Comparison of ENCODE assay signal across 36 cellular contexts in the genomic region with DNA sequence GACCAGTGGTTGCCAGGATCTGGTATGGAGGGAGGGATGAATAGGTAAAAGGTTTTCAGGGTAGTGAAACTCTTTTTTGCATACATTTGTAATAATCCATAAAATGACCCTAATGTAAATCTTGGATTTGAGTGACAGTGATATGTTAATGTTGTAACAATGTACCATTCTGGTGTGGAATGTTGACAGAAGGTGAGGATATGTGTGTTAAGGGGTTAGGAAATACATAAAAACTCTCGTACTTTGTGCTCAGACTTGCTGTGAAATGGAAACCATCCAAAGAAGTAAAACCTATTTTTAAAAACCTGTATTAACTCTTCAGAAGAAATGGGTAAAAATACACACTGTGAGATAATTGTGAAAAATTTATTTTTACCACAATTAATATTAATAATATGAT.
DNase-seq lines count a peak whose midpoint lies in the region; ATAC-seq, FAIRE-seq and TF ChIP-seq lines count a peak whose summit lies in the region.
"Had no signal": no experiment of that assay in that cellular context is flagged by ENCODE, and none has a peak within 500 bp of the region (broad histone marks: within the 10 kb centered on the region; RNA-seq: fewer than 3 reads in every experiment).

No MANE protein-coding gene starts in this region.

- DNase-seq in right lobe of liver (no peak), HepG2 (ENCODE audit: low spot score) (no peak), D721Med (ENCODE audit: insufficient read length, low spot score) (no peak), left lobe of liver (ENCODE audit: low spot score) (no peak), natural killer cell (no peak), DMS 273 (lab: John Stamatoyannopoulos, UW; ENCODE audit: unreplicated experiment) (no peak)
- DNase-seq: 8988T; ACHN; AML-193; BE2C; C1 segment of cervical spinal cord; Caco-2; Calu3; CD4-positive, alpha-beta memory T cell; CD4-positive, alpha-beta T cell; CD4-positive, CD25-positive, alpha-beta regulatory T cell; CD8-positive, alpha-beta memory T cell; CD8-positive, alpha-beta T cell; COR-L47; DMS 273 treated with DMSO at 0.1 percent for 48 hours; DMS153; DMS53; DMS79; DMS79 treated with DMSO at 0.1 percent for 48 hours; DND-41; EL had no signal

- no peaks in the 10 kb centered on the region for H4K20me1 ChIP-seq in HepG2 (ENCODE audit: insufficient read depth, low read length)
- H4K20me1 ChIP-seq: BLaER1; BLaER1 treated with 17β-estradiol and CSF1 and Interleukin-3, amounts not matched to agents 10 nM and 100 nM had no signal

- CTCF ChIA-PET in HepG2 (lab: Yijun Ruan, JAX; ENCODE audit: low intra/inter-chr PET ratio, low total read pairs): no interaction called here

- TF ChIP-seq POLR2A in right lobe of liver (IDR thresholded peaks at IDR 0.05) (no peak), HepG2 (IDR thresholded peaks at IDR 0.05; ENCODE audit: insufficient read depth in 1 of 2, low read depth in 2 of 2, low read length in 2 of 2) (no peak)

- H3K36me3 Mint-ChIP-seq in natural killer cell: no peaks in the 10 kb centered on the region
- H3K36me3 Mint-ChIP-seq: CD14-positive monocyte; CD4-positive, alpha-beta memory T cell; CD4-positive, CD25-positive, alpha-beta regulatory T cell; CD8-positive, alpha-beta memory T cell; CD8-positive, alpha-beta T cell had no signal

- no peaks in the 10 kb centered on the region for H3K4me1 Mint-ChIP-seq in natural killer cell
- H3K4me1 Mint-ChIP-seq: B cell; CD14-positive monocyte; CD4-positive, alpha-beta memory T cell; CD4-positive, CD25-positive, alpha-beta regulatory T cell; CD8-positive, alpha-beta memory T cell had no signal

- no peak overlapping the region for H3K4me2 ChIP-seq in HepG2 (ENCODE audit: low read depth, low read length)
- H3K4me2 ChIP-seq: A549; BLaER1; BLaER1 treated with 17β-estradiol and CSF1 and Interleukin-3, amounts not matched to agents 10 nM and 100 nM had no signal

- no peaks in the 10 kb centered on the region for H3K27me3 Mint-ChIP-seq in natural killer cell (ENCODE audit: low read depth in 2 of 2)
- H3K27me3 Mint-ChIP-seq: B cell; CD4-positive, alpha-beta memory T cell; CD4-positive, alpha-beta T cell; CD4-positive, CD25-positive, alpha-beta regulatory T cell; CD8-positive, alpha-beta memory T cell had no signal

- TF ChIP-seq RAD21 in HepG2 (CRISPR knock-in tag; IDR thresholded peaks at IDR 0.05): no peak

- no peak overlapping the region for H3K27ac ChIP-seq in right lobe of liver
- no peak overlapping the region for H3K27ac ChIP-seq in HepG2 (ENCODE audit: extremely low read length, insufficient read depth, low read length)
- H3K27ac ChIP-seq: 22Rv1; A549; BLaER1; BLaER1 treated with 17β-estradiol and CSF1 and Interleukin-3, amounts not matched to agents 10 nM and 100 nM; C4-2B had no signal

- H3K4me1 ChIP-seq in right lobe of liver: no peaks in the 10 kb centered on the region
- no peaks in the 10 kb centered on the region for H3K4me1 ChIP-seq in HepG2 (ENCODE audit: insufficient read depth, low read length)
- H3K4me1 ChIP-seq: A549; BE2C; BLaER1; BLaER1 treated with 17β-estradiol and CSF1 and Interleukin-3, amounts not matched to agents 10 nM and 100 nM; Caco-2 had no signal

- H3K4me3 ChIP-seq in right lobe of liver: no peak overlapping the region
- H3K4me3 ChIP-seq in HepG2 (replicated peaks in 1 of 3; ENCODE audit: insufficient read depth in 1 of 3, low read depth in 2 of 3, low read length in 3 of 3): no peak overlapping the region
- H3K4me3 ChIP-seq: A549; BLaER1; BLaER1 treated with 17β-estradiol and CSF1 and Interleukin-3, amounts not matched to agents 10 nM and 100 nM had no signal

- no peak overlapping the region for H3K27ac Mint-ChIP-seq in natural killer cell
- H3K27ac Mint-ChIP-seq: B cell; CD14-positive monocyte; CD4-positive, alpha-beta memory T cell; CD4-positive, alpha-beta T cell; CD4-positive, CD25-positive, alpha-beta regulatory T cell; CD8-positive, alpha-beta memory T cell; CD8-positive, alpha-beta T cell had no signal

- BruUV-seq in HepG2 (replicated peaks; lab: Mats Ljungman, UMichigan): no TSS peak

- ATAC-seq in right lobe of liver (peak in 3 of 4 donors; percentile 28 to 46 (median 37)), HepG2 (no peak), left lobe of liver (peak; percentile 62), natural killer cell (no peak), GM18511 (IDR thresholded peaks at IDR 0.05; ENCODE audit: unreplicated experiment) (no peak)
- ATAC-seq: A549; CD8-positive, alpha-beta T cell had no signal

- no peak for TF ChIP-seq CTCF in right lobe of liver (IDR thresholded peaks at IDR 0.05)
- TF ChIP-seq CTCF in HepG2 (CRISPR knock-in tag; IDR thresholded peaks at IDR 0.05): no peak
- TF ChIP-seq CTCF in D721Med (IDR thresholded peaks at IDR 0.05; ENCODE audit: insufficient read depth, missing control alignments): no peak
- no peak for TF ChIP-seq CTCF in natural killer cell (IDR thresholded peaks at IDR 0.05)

- WGBS in right lobe of liver (ENCODE audit: insufficient coverage, low coverage, low lambda C conversion rate, missing lambda C conversion rate): 11% methylated on average over 1 of the region's 1 CpG
- 0% methylated on average over 1 of the region's 1 CpG for WGBS in HepG2 (ENCODE audit: low lambda C conversion rate)

- no peak overlapping the region for H3K4me3 Mint-ChIP-seq in natural killer cell
- H3K4me3 Mint-ChIP-seq: B cell; CD14-positive monocyte; CD4-positive, alpha-beta memory T cell; CD4-positive, alpha-beta T cell; CD4-positive, CD25-positive, alpha-beta regulatory T cell; CD8-positive, alpha-beta memory T cell; CD8-positive, alpha-beta T cell had no signal

- in situ Hi-C loops in HepG2 (cut with HindIII; ENCODE audit: extremely low pct_ligation_motif_present, low pct_unique_long_range_greater_than_20kb): no loop called here

- no peak overlapping the region for H3K9ac ChIP-seq in HepG2 (ENCODE audit: insufficient read depth, low read depth, low read length)
- H3K9ac ChIP-seq: BLaER1; BLaER1 treated with 17β-estradiol and CSF1 and Interleukin-3, amounts not matched to agents 10 nM and 100 nM had no signal

- H3K36me3 ChIP-seq in right lobe of liver (no peaks in the 10 kb centered on the region), HepG2 (replicated peaks in 1 of 2; ENCODE audit: control insufficient read depth in 1 of 2, insufficient read depth in 2 of 2, low read length in 2 of 2) (no peaks in the 10 kb centered on the region)
- H3K36me3 ChIP-seq: BE2C; BLaER1; BLaER1 treated with 17β-estradiol and CSF1 and Interleukin-3, amounts not matched to agents 10 nM and 100 nM had no signal

- TF ChIP-seq EP300 in HepG2 (IDR thresholded peaks at IDR 0.05; ENCODE audit: low read depth in 2 of 2, low read length in 2 of 2): no peak
- no peak for TF ChIP-seq EP300 in HepG2 (CRISPR knock-in tag; IDR thresholded peaks at IDR 0.05; ENCODE audit: borderline replicate concordance)

- H3K27me3 ChIP-seq in right lobe of liver (no peaks in the 10 kb centered on the region), HepG2 (ENCODE audit: control insufficient read depth in 1 of 2, insufficient read depth in 2 of 2, low read length in 2 of 2) (no peaks in the 10 kb centered on the region; a peak in 1 of 5 replicates)
- H3K27me3 ChIP-seq: BE2C; BLaER1; BLaER1 treated with 17β-estradiol and CSF1 and Interleukin-3, amounts not matched to agents 10 nM and 100 nM had no signal

- FAIRE-seq in HepG2 (lab: Jason Lieb, UNC): no peak
- peak; percentile 80 for FAIRE-seq in D721Med (lab: Jason Lieb, UNC)
- peak; percentile 18 for FAIRE-seq in colon (lab: Jason Lieb, UNC)
- FAIRE-seq: A204.1, A549 had no signal

- peaks cover 0 to 7% of the 10 kb centered on the region in 2 donors for H3K9me3 Mint-ChIP-seq in natural killer cell
- H3K9me3 Mint-ChIP-seq: CD4-positive, alpha-beta T cell had no signal

- POLR2A ChIA-PET in HepG2 (lab: Yijun Ruan, JAX): no interaction called here

- intact Hi-C loops in right lobe of liver (cut with DNase I) (no loop called here), HepG2 (cut with micrococcal nuclease; ENCODE audit: unreplicated experiment) (no loop called here), natural killer cell (cut with micrococcal nuclease) (no loop called here)

- H3K79me2 ChIP-seq in HepG2 (ENCODE audit: insufficient read depth, low read length): no peaks in the 10 kb centered on the region

- no peaks in the 10 kb centered on the region for H3K9me3 ChIP-seq in right lobe of liver
- no peaks in the 10 kb centered on the region for H3K9me3 ChIP-seq in HepG2 (ENCODE audit: low read length)
- H3K9me3 ChIP-seq: A549; BE2C; BLaER1; BLaER1 treated with 17β-estradiol and CSF1 and Interleukin-3, amounts not matched to agents 10 nM and 100 nM; Caco-2 had no signal

- no peak overlapping the region for H2AFZ ChIP-seq in HepG2 (ENCODE audit: low read length)

TF ChIP-seq in HepG2, 621 proteins besides CTCF, POLR2A, EP300 and RAD21:
- TF ChIP-seq ZNF644 (CRISPR knock-in tag; IDR thresholded peaks at IDR 0.05; ENCODE audit: low read depth) (no peak), ZFP1 (CRISPR knock-in tag; IDR thresholded peaks at IDR 0.05) (no peak)

Comparison
In these comparisons a context has a peak if more than half of its experiments do, and no peak if none do; other contexts are left out.
1. ATAC-seq: peak in right lobe of liver (3 of 4) and left lobe of liver (single experiment); none in HepG2 (single experiment), natural killer cell (0 of 3) and GM18511 (single experiment).